In the genomic region with DNA sequence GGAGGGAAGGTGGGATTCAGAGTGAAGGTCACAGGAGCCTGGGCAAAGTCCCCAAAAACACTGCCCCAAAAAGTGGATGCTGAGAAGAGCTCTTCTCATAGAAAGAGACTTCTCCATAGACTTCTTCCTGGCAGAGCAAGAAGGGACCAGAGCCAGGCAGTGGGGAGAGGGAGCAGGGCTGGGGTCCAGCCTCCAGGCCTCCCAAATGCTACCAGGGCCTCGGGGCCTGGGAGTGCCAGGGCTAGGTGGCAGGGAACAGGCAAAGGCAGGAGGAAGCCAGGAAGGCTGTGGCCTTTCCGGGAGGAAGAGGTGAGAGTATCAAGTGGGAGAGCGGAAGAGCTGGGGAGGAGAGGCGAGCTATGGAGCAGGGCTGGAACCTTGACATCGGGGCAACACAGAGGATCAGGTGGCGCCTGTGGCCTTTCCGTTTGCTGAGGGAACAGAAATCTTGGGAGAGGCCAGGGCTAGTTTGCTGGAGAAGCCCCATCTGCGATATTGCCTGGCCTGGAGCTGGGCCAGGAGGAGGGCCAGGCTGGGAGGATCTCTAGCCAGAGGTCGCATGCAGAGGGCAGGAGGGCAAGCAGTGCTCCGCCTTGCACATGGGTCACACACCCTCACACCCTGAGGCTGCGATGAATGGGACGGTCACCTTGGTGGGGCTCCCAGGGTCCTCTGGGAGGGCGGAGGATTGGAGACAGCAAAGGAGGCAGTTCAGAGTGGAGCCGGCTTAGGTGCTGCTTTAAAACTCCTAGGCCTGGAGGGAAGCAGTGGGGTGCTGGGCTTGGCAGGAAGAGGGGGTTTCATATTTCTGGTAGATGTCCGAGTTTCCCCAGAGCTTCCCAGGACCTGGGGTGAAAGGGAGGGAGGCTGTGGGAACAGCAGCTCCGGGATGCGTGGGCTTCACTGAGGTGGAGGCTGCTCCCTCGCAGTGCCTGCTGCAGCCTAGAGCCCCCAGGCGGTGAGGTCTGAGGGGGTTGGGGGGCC, we compare ENCODE assay signal across 8 cellular contexts. TPM values are rescaled to one million over a fixed set of nuclear protein-coding genes. Genes with fewer than 3 reads are reported as not detected.
DNase-seq lines count a peak whose midpoint lies in the region; ATAC-seq and TF ChIP-seq lines count a peak whose summit lies in the region.
"Had no signal": no experiment of that assay in that cellular context is flagged by ENCODE, and none has a peak within 500 bp of the region (broad histone marks: within the 10 kb centered on the region; RNA-seq: fewer than 3 reads in every experiment).

No MANE protein-coding gene starts in this region.

- 72% methylated on average over 18 of the region's 19 CpGs for WGBS in mammary epithelial cell (ENCODE audit: low coverage, missing lambda C conversion rate)

- CTCF ChIA-PET in MCF 10A (lab: Yijun Ruan, JAX) (interaction anchor here (0.6 to 1.4 kb wide), 4 partner anchors 29 to 130 kb away, joined by 3 read pairs; no protein-coding TSS in a partner anchor), mammary epithelial cell (lab: Charles Lee; ENCODE audit: low non-redundant PET) (interaction anchor here (0.6 kb wide), 1 partner anchor 18 kb away, joined by 3 read pairs; the partner anchor contains the start of gene ARMC7)
- CTCF ChIA-PET in activated CD4-positive, alpha-beta memory T cell treated with anti-CD3 and anti-CD28 coated beads, Interleukin-2, amount 10 ng/mL, durations not matched to agents 7 days and 5 days (lab: Charles Lee), result no interaction called here

- dilution Hi-C loops in mammary epithelial cell (cut with HindIII; ENCODE audit: low sequenced_read_pairs), result no loop called here

- ATAC-seq in left lung, result no peak

- in situ Hi-C loops in mammary epithelial cell (cut with MboI; ENCODE audit: low sequenced_read_pairs in 2 of 2) (no loop called here), ACHN (cut with HindIII; ENCODE audit: low pct_ligation_motif_present, low pct_unique_long_range_greater_than_20kb, low sequenced_read_pairs) (no loop called here)

- no peaks in the 10 kb centered on the region for H3K9me3 ChIP-seq in mammary epithelial cell (replicated peaks; ENCODE audit: insufficient read depth, low read length)
- H3K9me3 ChIP-seq in left lung, result no peaks in the 10 kb centered on the region
- H3K9me3 ChIP-seq in uterus, result no peaks in the 10 kb centered on the region

- no peaks in the 10 kb centered on the region for H4K20me1 ChIP-seq in mammary epithelial cell (ENCODE audit: insufficient read depth, low read length)

- H3K9ac ChIP-seq in mammary epithelial cell (ENCODE audit: insufficient read depth, low read length), result no peak overlapping the region

- peak overlapping the region; percentile 95 for H3K27ac Mint-ChIP-seq in MCF 10A (ENCODE audit: low read depth, unreplicated experiment)
- H3K27ac Mint-ChIP-seq in activated CD4-positive, alpha-beta memory T cell treated with anti-CD3 and anti-CD28 coated beads, Interleukin-2, amount 10 ng/mL, durations not matched to agents 7 days and 5 days, result no peak overlapping the region

- no peaks in the 10 kb centered on the region for H3K27me3 Mint-ChIP-seq in MCF 10A (ENCODE audit: insufficient read depth, unreplicated experiment)
- no peaks in the 10 kb centered on the region for H3K27me3 Mint-ChIP-seq in activated CD4-positive, alpha-beta memory T cell treated with anti-CD3 and anti-CD28 coated beads, Interleukin-2, amount 10 ng/mL, durations not matched to agents 7 days and 5 days

- H3K4me1 ChIP-seq in mammary epithelial cell (ENCODE audit: insufficient read depth, low read length) (peaks cover 39% of the 10 kb centered on the region), left lung (peaks cover 45 to 94% of the 10 kb centered on the region in 2 donors), uterus (peaks cover 0 to 7% of the 10 kb centered on the region in 2 donors)

- no peak overlapping the region for H2AFZ ChIP-seq in mammary epithelial cell (ENCODE audit: low read depth, low read length)

- no peaks in the 10 kb centered on the region for H3K27me3 ChIP-seq in mammary epithelial cell (ENCODE audit: insufficient read depth, low read length)
- H3K27me3 ChIP-seq in left lung, result no peaks in the 10 kb centered on the region
- no peaks in the 10 kb centered on the region for H3K27me3 ChIP-seq in uterus

- H3K36me3 ChIP-seq in mammary epithelial cell (ENCODE audit: insufficient read depth, low read length) (no peaks in the 10 kb centered on the region), left lung (peaks cover 0 to 17% of the 10 kb centered on the region in 2 donors), uterus (no peaks in the 10 kb centered on the region)

- intact Hi-C loops in MCF 10A (cut with micrococcal nuclease) (no loop called here), mammary epithelial cell (cut with micrococcal nuclease) (no loop called here), left lung (cut with DNase I) (no loop called here), uterus (cut with DNase I; ENCODE audit: low total_unique reads) (no loop called here)

- H3K79me2 ChIP-seq in mammary epithelial cell (ENCODE audit: insufficient read depth, low read length), result no peaks in the 10 kb centered on the region

- DNase-seq in MCF 10A (ENCODE audit: unreplicated experiment) (peak; percentile 45), mammary epithelial cell (no peak), left lung (no peak), uterus (peak in 1 of 2 donors; percentile 47), ACHN (no peak)
- DNase-seq in activated CD4-positive, alpha-beta memory T cell treated with anti-CD3 and anti-CD28 coated beads, Interleukin-2, amount 10 ng/mL, durations not matched to agents 7 days and 5 days, result no peak
- DNase-seq: NCI-H2081; stimulated activated CD8-positive, alpha-beta memory T cell treated with anti-CD3 and anti-CD28 coated beads, Interleukin-4, amount 100 ng/mL, for 48 hours had no signal

- no peaks in the 10 kb centered on the region for H3K9me3 Mint-ChIP-seq in MCF 10A (ENCODE audit: unreplicated experiment)
- H3K9me3 Mint-ChIP-seq in activated CD4-positive, alpha-beta memory T cell treated with anti-CD3 and anti-CD28 coated beads, Interleukin-2, amount 10 ng/mL, durations not matched to agents 7 days and 5 days, result no peaks in the 10 kb centered on the region

- no peak overlapping the region for H3K4me2 ChIP-seq in mammary epithelial cell (ENCODE audit: insufficient read depth, low read depth, low read length)

- TF ChIP-seq POLR2A in uterus (IDR thresholded peaks at IDR 0.05), result no peak

- H3K4me1 Mint-ChIP-seq in MCF 10A (ENCODE audit: insufficient read depth, unreplicated experiment), result peaks cover 54% of the 10 kb centered on the region
- peaks cover 39% of the 10 kb centered on the region for H3K4me1 Mint-ChIP-seq in activated CD4-positive, alpha-beta memory T cell treated with anti-CD3 and anti-CD28 coated beads, Interleukin-2, amount 10 ng/mL, durations not matched to agents 7 days and 5 days

- H3K27ac ChIP-seq in mammary epithelial cell (ENCODE audit: insufficient read depth, low read depth, low read length), result no peak overlapping the region
- H3K27ac ChIP-seq in left lung, result peak overlapping the region; percentile 41 to 48
- H3K27ac ChIP-seq in uterus, result peak overlapping the region; percentile 53 to 66

- POLR2A ChIA-PET in MCF 10A (lab: Yijun Ruan, JAX), result interaction anchor here (0.6 to 4.1 kb wide), 6 partner anchors 10 to 43 kb away, joined by 4 to 17 read pairs (median 4); partner anchors contain the start of gene ARMC7
- POLR2A ChIA-PET in activated CD4-positive, alpha-beta memory T cell treated with anti-CD3 and anti-CD28 coated beads, Interleukin-2, amount 10 ng/mL, durations not matched to agents 7 days and 5 days (lab: Charles Lee), result interaction anchor here (0.8 kb wide), 1 partner anchor 19 kb away, joined by 3 read pairs; the partner anchor contains the start of gene ARMC7

- no peak for TF ChIP-seq CTCF in MCF 10A (IDR thresholded peaks at IDR 0.05; ENCODE audit: unreplicated experiment)
- TF ChIP-seq CTCF in mammary epithelial cell (conservative IDR thresholded peaks at IDR 0.05 in 1 of 2, IDR thresholded peaks at IDR 0.05 in 1 of 2; ENCODE audit: extremely low read depth in 1 of 2, insufficient read depth in 1 of 2, low read depth in 1 of 2, low read length in 2 of 2), result no peak
- TF ChIP-seq CTCF in left lung (IDR thresholded peaks at IDR 0.05), result no peak
- no peak for TF ChIP-seq CTCF in uterus (IDR thresholded peaks at IDR 0.05)

- H3K4me3 Mint-ChIP-seq in MCF 10A (ENCODE audit: unreplicated experiment), result peak overlapping the region; percentile 43
- no peak overlapping the region for H3K4me3 Mint-ChIP-seq in activated CD4-positive, alpha-beta memory T cell treated with anti-CD3 and anti-CD28 coated beads, Interleukin-2, amount 10 ng/mL, durations not matched to agents 7 days and 5 days

- BruUV-seq in MCF 10A (replicated peaks; lab: Mats Ljungman, UMichigan) (no TSS peak), mammary epithelial cell (replicated peaks; lab: Mats Ljungman, UMichigan) (no TSS peak)

- H3K36me3 Mint-ChIP-seq in MCF 10A (ENCODE audit: insufficient read depth, unreplicated experiment), result peaks cover 10% of the 10 kb centered on the region
- no peaks in the 10 kb centered on the region for H3K36me3 Mint-ChIP-seq in activated CD4-positive, alpha-beta memory T cell treated with anti-CD3 and anti-CD28 coated beads, Interleukin-2, amount 10 ng/mL, durations not matched to agents 7 days and 5 days (ENCODE audit: low read depth)

- H3K4me3 ChIP-seq in mammary epithelial cell (replicated peaks in 1 of 3; ENCODE audit: insufficient read depth in 1 of 3, low read depth in 2 of 3, low read length in 3 of 3) (no peak overlapping the region), left lung (peak overlapping the region in 1 of 2 donors; percentile 21), uterus (no peak overlapping the region)

RNA-seq across cellular contexts. Expression of gene SLC16A5, which starts 3.4 kb away (rescaled TPM):
- total RNA-seq in MCF 10A (2022) (26.0 and 33.1 TPM in 2 replicates), mammary epithelial cell (1 to 10 TPM; 3.5 to 7.1 TPM), left lung (10 to 100 TPM; 36.8 to 45.1 TPM), uterus (10 to 100 TPM in 2 of 4 donors, 1 to 10 TPM in 1, not detected in 1; 4.1 to 17.5 (median 12.1) TPM)
- 1.6 TPM for polyA plus RNA-seq in mammary epithelial cell
- polyA minus RNA-seq in mammary epithelial cell, result 1.1 TPM
- 10 to 100 TPM; 10.4 TPM for total RNA-seq in activated CD4-positive, alpha-beta memory T cell treated with anti-CD3 and anti-CD28 coated beads, Interleukin-2, amount 10 ng/mL, durations not matched to agents 7 days and 5 days

RNA-seq across cellular contexts. Expression of gene ARMC7, which starts 18.6 kb away (rescaled TPM):
- total RNA-seq in MCF 10A (2022), result 9.3 and 13.3 TPM in 2 replicates
- 1 to 10 TPM; 2.8 to 8.3 TPM for total RNA-seq in mammary epithelial cell
- polyA plus RNA-seq in mammary epithelial cell, result 8.6 TPM
- 4.9 TPM for polyA minus RNA-seq in mammary epithelial cell
- total RNA-seq in left lung, result 10 to 100 TPM; 18.3 to 19.3 TPM
- 1 to 10 TPM in 2 of 4 donors, under 1 TPM in 2; 0.29 to 9.2 (median 2.0) TPM for total RNA-seq in uterus
- 10 to 100 TPM; 17.1 to 17.9 TPM for total RNA-seq in activated CD4-positive, alpha-beta memory T cell treated with anti-CD3 and anti-CD28 coated beads, Interleukin-2, amount 10 ng/mL, durations not matched to agents 7 days and 5 days

RNA-seq across cellular contexts. Expression of gene NT5C, which starts 40.4 kb away (rescaled TPM):
- total RNA-seq in MCF 10A (2022), result 105 and 113 TPM in 2 replicates
- 10 to 100 TPM; 45.7 to 65.7 TPM for total RNA-seq in mammary epithelial cell
- 37.9 TPM for polyA plus RNA-seq in mammary epithelial cell
- 27.5 TPM for polyA minus RNA-seq in mammary epithelial cell
- 10 to 100 TPM; 26.0 to 39.9 TPM for total RNA-seq in left lung
- total RNA-seq in uterus, result 10 to 100 TPM; 30.2 to 60.0 (median 44.9) TPM
- total RNA-seq in activated CD4-positive, alpha-beta memory T cell treated with anti-CD3 and anti-CD28 coated beads, Interleukin-2, amount 10 ng/mL, durations not matched to agents 7 days and 5 days, result 10 to 100 TPM; 68.2 to 69.4 TPM

RNA-seq across cellular contexts. Expression of gene KCTD2, which starts 44.1 kb away (rescaled TPM):
- total RNA-seq in MCF 10A (2022) (11.9 and 12.8 TPM in 2 replicates), mammary epithelial cell (10 to 100 TPM; 13.7 to 20.5 TPM), left lung (10 to 100 TPM; 20.6 to 20.8 TPM), uterus (10 to 100 TPM in 2 of 4 donors, 1 to 10 TPM in 2; 2.4 to 39.0 (median 15.0) TPM)
- polyA plus RNA-seq in mammary epithelial cell, result 16.8 TPM
- polyA minus RNA-seq in mammary epithelial cell, result 26.4 TPM
- total RNA-seq in activated CD4-positive, alpha-beta memory T cell treated with anti-CD3 and anti-CD28 coated beads, Interleukin-2, amount 10 ng/mL, durations not matched to agents 7 days and 5 days, result 10 to 100 TPM; 24.2 to 24.9 TPM

RNA-seq across cellular contexts. Expression of gene ATP5PD, which starts 44.4 kb away (rescaled TPM):
- total RNA-seq in MCF 10A (2022) (362 and 455 TPM in 2 replicates), mammary epithelial cell (100 to 1,000 TPM; 142 to 269 TPM), left lung (100 to 1,000 TPM; 203 to 215 TPM), uterus (100 to 1,000 TPM; 117 to 282 (median 168) TPM)
- 382 TPM for polyA plus RNA-seq in mammary epithelial cell
- 123 TPM for polyA minus RNA-seq in mammary epithelial cell
- 100 to 1,000 TPM; 242 TPM for total RNA-seq in activated CD4-positive, alpha-beta memory T cell treated with anti-CD3 and anti-CD28 coated beads, Interleukin-2, amount 10 ng/mL, durations not matched to agents 7 days and 5 days
